Comparison of ENCODE assay signal across 17 cellular contexts in the genomic region with DNA sequence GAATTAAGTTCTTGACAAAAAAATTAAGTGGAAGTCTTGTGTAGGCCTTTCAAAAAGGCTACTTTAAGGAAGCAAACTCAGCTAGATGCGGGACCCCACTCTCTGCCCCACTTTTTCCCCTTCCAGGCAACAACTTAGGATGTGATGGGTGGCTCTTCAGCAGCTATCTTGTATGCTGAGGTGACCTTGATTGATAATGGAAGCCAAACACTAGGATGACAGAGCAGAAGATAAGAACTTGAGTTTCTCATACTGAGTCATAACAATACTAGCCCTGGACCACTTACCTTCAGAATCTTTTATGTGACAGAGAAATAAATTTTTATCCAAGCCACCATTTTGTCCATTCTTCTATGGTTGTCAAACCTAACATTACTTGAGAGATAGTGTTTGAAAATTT. TPM values are rescaled to one million over a fixed set of nuclear protein-coding genes. Genes with fewer than 3 reads are reported as not detected.
DNase-seq lines count a peak whose midpoint lies in the region; ATAC-seq and TF ChIP-seq lines count a peak whose summit lies in the region.
"Had no signal": no experiment of that assay in that cellular context is flagged by ENCODE, and none has a peak within 500 bp of the region (broad histone marks: within the 10 kb centered on the region; RNA-seq: fewer than 3 reads in every experiment).

No MANE protein-coding gene starts in this region.

- H3K4me1 Mint-ChIP-seq in stimulated activated naive CD8-positive, alpha-beta T cell treated with anti-CD3 and anti-CD28 coated beads, Interleukin-15, amount 100 ng/mL, for 72 hours: peaks cover 52% of the 10 kb centered on the region
- H3K4me1 Mint-ChIP-seq in activated T-helper 17 cell treated with anti-CD3 and anti-CD28 coated beads, Interleukin-2, amount 50 U/mL, for 72 hours: peaks cover 43% of the 10 kb centered on the region

- DNase-seq in stimulated activated naive CD8-positive, alpha-beta T cell treated with anti-CD3 and anti-CD28 coated beads, Interleukin-15, amount 100 ng/mL, for 72 hours: no peak
- no peak for DNase-seq in stimulated activated naive CD8-positive, alpha-beta T cell treated with anti-CD3 and anti-CD28 coated beads, Interleukin-15, Interleukin-2, amounts not matched to agents 100 U/mL and 50 U/mL, for 24 hours
- no peak for DNase-seq in DMS53 treated with DMSO at 0.1 percent for 48 hours (lab: John Stamatoyannopoulos, UW; ENCODE audit: unreplicated experiment)
- DNase-seq in foreskin keratinocyte: no peak
- no peak for DNase-seq in activated CD4-positive, alpha-beta T cell treated with anti-CD3 and anti-CD28 coated beads, Interleukin-2, amount 50 U/mL, for 4 hours
- DNase-seq: BE2C; CD4-positive, alpha-beta memory T cell; DMS153; DND-41; GDM1; HCEC 1CT; IMR-90; KG1 had no signal

- H3K4me3 Mint-ChIP-seq in stimulated activated naive CD8-positive, alpha-beta T cell treated with anti-CD3 and anti-CD28 coated beads, Interleukin-15, amount 100 ng/mL, for 72 hours: no peak overlapping the region
- H3K4me3 Mint-ChIP-seq in activated T-helper 17 cell treated with anti-CD3 and anti-CD28 coated beads, Interleukin-2, amount 50 U/mL, for 72 hours: no peak overlapping the region
- H3K4me3 Mint-ChIP-seq: CD4-positive, alpha-beta memory T cell had no signal

- H3K27ac ChIP-seq in HEK293 (ENCODE audit: extremely low read depth, low read depth, low read length): no peak overlapping the region
- no peak overlapping the region for H3K27ac ChIP-seq in foreskin keratinocyte
- H3K27ac ChIP-seq: A549, C4-2B had no signal

- no peak overlapping the region for H3K27ac Mint-ChIP-seq in stimulated activated naive CD8-positive, alpha-beta T cell treated with anti-CD3 and anti-CD28 coated beads, Interleukin-15, amount 100 ng/mL, for 72 hours
- H3K27ac Mint-ChIP-seq in activated T-helper 17 cell treated with anti-CD3 and anti-CD28 coated beads, Interleukin-2, amount 50 U/mL, for 72 hours: no peak overlapping the region

- no peak overlapping the region for H3K4me3 ChIP-seq in HEK293 (ENCODE audit: low read depth, low read length)
- H3K4me3 ChIP-seq: A549 had no signal

- ATAC-seq in stimulated activated naive CD8-positive, alpha-beta T cell treated with anti-CD3 and anti-CD28 coated beads, Interleukin-15, amount 100 ng/mL, for 72 hours: peak; percentile 50
- ATAC-seq in stimulated activated naive CD8-positive, alpha-beta T cell treated with anti-CD3 and anti-CD28 coated beads, Interleukin-15, Interleukin-2, amounts not matched to agents 100 U/mL and 50 U/mL, for 24 hours: no peak
- peak; percentile 62 for ATAC-seq in activated T-helper 17 cell treated with anti-CD3 and anti-CD28 coated beads, Interleukin-2, amount 50 U/mL, for 72 hours (replicated peaks)
- ATAC-seq in foreskin keratinocyte: no peak
- ATAC-seq: A549 had no signal

- CTCF ChIA-PET in HEK293 (lab: Yijun Ruan, JAX): no interaction called here

- peaks cover 0 to 42% of the 10 kb centered on the region in 2 experiments; a peak in 1 of 3 replicates for H3K36me3 ChIP-seq in HEK293 (ENCODE audit: control insufficient read depth in 2 of 2, insufficient read depth in 1 of 2, low read length in 2 of 2)

- H3K27me3 ChIP-seq in foreskin keratinocyte: no peaks in the 10 kb centered on the region
- H3K27me3 ChIP-seq: BE2C had no signal

- POLR2A ChIA-PET in HEK293 (lab: Yijun Ruan, JAX): no interaction called here

- H3K9me3 ChIP-seq in HEK293 (ENCODE audit: control insufficient read depth, insufficient read depth, low read depth, low read length): no peaks in the 10 kb centered on the region
- H3K9me3 ChIP-seq: A549, BE2C had no signal

- H3K4me1 ChIP-seq in HEK293 (ENCODE audit: control insufficient read depth, insufficient read depth, low read length): no peaks in the 10 kb centered on the region
- H3K4me1 ChIP-seq in foreskin keratinocyte: no peaks in the 10 kb centered on the region
- H3K4me1 ChIP-seq: BE2C had no signal

- H3K36me3 Mint-ChIP-seq in activated T-helper 17 cell treated with anti-CD3 and anti-CD28 coated beads, Interleukin-2, amount 50 U/mL, for 72 hours (ENCODE audit: low read depth): peaks cover 96% of the 10 kb centered on the region

- H3K9me3 Mint-ChIP-seq in stimulated activated naive CD8-positive, alpha-beta T cell treated with anti-CD3 and anti-CD28 coated beads, Interleukin-15, amount 100 ng/mL, for 72 hours: no peaks in the 10 kb centered on the region
- no peaks in the 10 kb centered on the region for H3K9me3 Mint-ChIP-seq in activated T-helper 17 cell treated with anti-CD3 and anti-CD28 coated beads, Interleukin-2, amount 50 U/mL, for 72 hours
- H3K9me3 Mint-ChIP-seq: CD4-positive, alpha-beta memory T cell had no signal

- TF ChIP-seq CTCF in HEK293 (tag by site-specific recombination; IDR thresholded peaks at IDR 0.05): no peak
- no peak for TF ChIP-seq CTCF in foreskin keratinocyte (conservative IDR thresholded peaks at IDR 0.05)

- no peaks in the 10 kb centered on the region for H3K27me3 Mint-ChIP-seq in stimulated activated naive CD8-positive, alpha-beta T cell treated with anti-CD3 and anti-CD28 coated beads, Interleukin-15, amount 100 ng/mL, for 72 hours
- H3K27me3 Mint-ChIP-seq in activated T-helper 17 cell treated with anti-CD3 and anti-CD28 coated beads, Interleukin-2, amount 50 U/mL, for 72 hours: no peaks in the 10 kb centered on the region
- H3K27me3 Mint-ChIP-seq: CD4-positive, alpha-beta memory T cell had no signal

TF ChIP-seq in HEK293, 187 proteins besides CTCF, POLR2A, EP300 and RAD21:
- TF ChIP-seq, protein P1, sequence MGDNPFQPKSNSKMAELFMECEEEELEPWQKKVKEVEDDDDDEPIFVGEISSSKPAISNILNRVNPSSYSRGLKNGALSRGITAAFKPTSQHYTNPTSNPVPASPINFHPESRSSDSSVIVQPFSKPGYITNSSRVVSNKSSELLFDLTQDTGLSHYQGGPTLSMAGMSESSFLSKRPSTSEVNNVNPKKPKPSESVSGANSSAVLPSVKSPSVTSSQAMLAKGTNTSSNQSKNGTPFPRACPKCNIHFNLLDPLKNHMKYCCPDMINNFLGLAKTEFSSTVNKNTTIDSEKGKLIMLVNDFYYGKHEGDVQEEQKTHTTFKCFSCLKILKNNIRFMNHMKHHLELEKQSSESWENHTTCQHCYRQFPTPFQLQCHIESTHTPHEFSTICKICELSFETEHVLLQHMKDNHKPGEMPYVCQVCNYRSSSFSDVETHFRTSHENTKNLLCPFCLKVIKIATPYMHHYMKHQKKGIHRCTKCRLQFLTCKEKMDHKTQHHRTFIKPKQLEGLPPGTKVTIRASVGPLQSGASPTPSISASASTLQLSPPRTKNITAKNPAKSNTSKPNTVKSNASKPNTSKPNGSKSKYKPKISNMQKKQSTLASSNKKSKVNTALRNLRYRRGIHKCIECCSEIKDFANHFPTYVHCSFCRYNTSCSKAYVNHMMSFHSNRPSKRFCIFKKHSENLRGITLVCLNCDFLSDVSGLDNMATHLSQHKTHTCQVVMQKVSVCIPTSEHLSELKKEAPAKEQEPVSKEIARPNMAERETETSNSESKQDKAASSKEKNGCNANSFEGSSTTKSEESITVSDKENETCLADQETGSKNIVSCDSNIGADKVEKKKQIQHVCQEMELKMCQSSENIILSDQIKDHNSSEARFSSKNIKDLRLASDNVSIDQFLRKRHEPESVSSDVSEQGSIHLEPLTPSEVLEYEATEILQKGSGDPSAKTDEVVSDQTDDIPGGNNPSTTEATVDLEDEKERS (tag by site-specific recombination; IDR thresholded peaks at IDR 0.05): 0 out of 2 replicates have a peak, but pooled peaks have one; percentile 12
- TF ChIP-seq KLF16 (tag by site-specific recombination; IDR thresholded peaks at IDR 0.05) (no peak), ZNF324 (tag by site-specific recombination; IDR thresholded peaks at IDR 0.05) (no peak)

RNA-seq across cellular contexts. Expression of a gene that starts 16.1 kb away (rescaled TPM):
- total RNA-seq in activated T-helper 17 cell treated with anti-CD3 and anti-CD28 coated beads, Interleukin-2, amount 50 U/mL, for 72 hours: 10 to 100 TPM; 81.9 to 83.9 TPM
- total RNA-seq in foreskin keratinocyte: 82.7 and 83.5 TPM in 2 replicates
- 68.2 and 83.4 TPM in 2 replicates for polyA plus RNA-seq in foreskin keratinocyte

RNA-seq across cellular contexts. Expression of a gene that starts 16.9 kb away (rescaled TPM):
- 1 to 10 TPM; 1.7 to 4.0 TPM for total RNA-seq in activated T-helper 17 cell treated with anti-CD3 and anti-CD28 coated beads, Interleukin-2, amount 50 U/mL, for 72 hours
- 3.0 and 4.1 TPM in 2 replicates for total RNA-seq in foreskin keratinocyte
- polyA plus RNA-seq in foreskin keratinocyte: 2.4 and 3.4 TPM in 2 replicates

Comparison
In these comparisons a context has a peak if more than half of its experiments do, and no peak if none do; other contexts are left out.
1. ATAC-seq: peak in stimulated activated naive CD8-positive, alpha-beta T cell treated with anti-CD3 and anti-CD28 coated beads, Interleukin-15, amount 100 ng/mL, for 72 hours (single experiment) and activated T-helper 17 cell treated with anti-CD3 and anti-CD28 coated beads, Interleukin-2, amount 50 U/mL, for 72 hours (single experiment); none in stimulated activated naive CD8-positive, alpha-beta T cell treated with anti-CD3 and anti-CD28 coated beads, Interleukin-15, Interleukin-2, amounts not matched to agents 100 U/mL and 50 U/mL, for 24 hours (single experiment) and foreskin keratinocyte (single experiment).